In genomic region chr15:98658831-98659699, GRCh38 we compare ENCODE assay signal across 1 cellular context.
TF ChIP-seq lines count a peak whose summit lies in the region.

No MANE protein-coding gene starts in this region.

TF ChIP-seq in HEK293, 187 proteins besides CTCF, POLR2A, EP300 and RAD21 (continued from another document):
- TF ChIP-seq YY1 (tag by site-specific recombination; IDR thresholded peaks at IDR 0.05) (no peak), ZNF701 (tag by site-specific recombination; IDR thresholded peaks at IDR 0.05) (no peak), ZNF791 (tag by site-specific recombination; IDR thresholded peaks at IDR 0.05) (no peak), ZSCAN4 (tag by site-specific recombination; IDR thresholded peaks at IDR 0.05) (no peak), ZEB2 (tag by site-specific recombination; IDR thresholded peaks at IDR 0.05) (peak; percentile 73), KLF10 (tag by site-specific recombination; IDR thresholded peaks at IDR 0.05) (0 out of 2 replicates have a peak, but pooled peaks have one; percentile 23), ZNF747 (tag by site-specific recombination; IDR thresholded peaks at IDR 0.05) (no peak), ZNF654 (tag by site-specific recombination; IDR thresholded peaks at IDR 0.05; ENCODE audit: low read depth) (peak; percentile 67), PRDM1 (tag by site-specific recombination; IDR thresholded peaks at IDR 0.05) (no peak)
- TF ChIP-seq, protein P1, sequence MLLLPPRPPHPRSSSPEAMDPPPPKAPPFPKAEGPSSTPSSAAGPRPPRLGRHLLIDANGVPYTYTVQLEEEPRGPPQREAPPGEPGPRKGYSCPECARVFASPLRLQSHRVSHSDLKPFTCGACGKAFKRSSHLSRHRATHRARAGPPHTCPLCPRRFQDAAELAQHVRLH (tag by site-specific recombination; IDR thresholded peaks at IDR 0.05): no peak
- TF ChIP-seq, protein P2, sequence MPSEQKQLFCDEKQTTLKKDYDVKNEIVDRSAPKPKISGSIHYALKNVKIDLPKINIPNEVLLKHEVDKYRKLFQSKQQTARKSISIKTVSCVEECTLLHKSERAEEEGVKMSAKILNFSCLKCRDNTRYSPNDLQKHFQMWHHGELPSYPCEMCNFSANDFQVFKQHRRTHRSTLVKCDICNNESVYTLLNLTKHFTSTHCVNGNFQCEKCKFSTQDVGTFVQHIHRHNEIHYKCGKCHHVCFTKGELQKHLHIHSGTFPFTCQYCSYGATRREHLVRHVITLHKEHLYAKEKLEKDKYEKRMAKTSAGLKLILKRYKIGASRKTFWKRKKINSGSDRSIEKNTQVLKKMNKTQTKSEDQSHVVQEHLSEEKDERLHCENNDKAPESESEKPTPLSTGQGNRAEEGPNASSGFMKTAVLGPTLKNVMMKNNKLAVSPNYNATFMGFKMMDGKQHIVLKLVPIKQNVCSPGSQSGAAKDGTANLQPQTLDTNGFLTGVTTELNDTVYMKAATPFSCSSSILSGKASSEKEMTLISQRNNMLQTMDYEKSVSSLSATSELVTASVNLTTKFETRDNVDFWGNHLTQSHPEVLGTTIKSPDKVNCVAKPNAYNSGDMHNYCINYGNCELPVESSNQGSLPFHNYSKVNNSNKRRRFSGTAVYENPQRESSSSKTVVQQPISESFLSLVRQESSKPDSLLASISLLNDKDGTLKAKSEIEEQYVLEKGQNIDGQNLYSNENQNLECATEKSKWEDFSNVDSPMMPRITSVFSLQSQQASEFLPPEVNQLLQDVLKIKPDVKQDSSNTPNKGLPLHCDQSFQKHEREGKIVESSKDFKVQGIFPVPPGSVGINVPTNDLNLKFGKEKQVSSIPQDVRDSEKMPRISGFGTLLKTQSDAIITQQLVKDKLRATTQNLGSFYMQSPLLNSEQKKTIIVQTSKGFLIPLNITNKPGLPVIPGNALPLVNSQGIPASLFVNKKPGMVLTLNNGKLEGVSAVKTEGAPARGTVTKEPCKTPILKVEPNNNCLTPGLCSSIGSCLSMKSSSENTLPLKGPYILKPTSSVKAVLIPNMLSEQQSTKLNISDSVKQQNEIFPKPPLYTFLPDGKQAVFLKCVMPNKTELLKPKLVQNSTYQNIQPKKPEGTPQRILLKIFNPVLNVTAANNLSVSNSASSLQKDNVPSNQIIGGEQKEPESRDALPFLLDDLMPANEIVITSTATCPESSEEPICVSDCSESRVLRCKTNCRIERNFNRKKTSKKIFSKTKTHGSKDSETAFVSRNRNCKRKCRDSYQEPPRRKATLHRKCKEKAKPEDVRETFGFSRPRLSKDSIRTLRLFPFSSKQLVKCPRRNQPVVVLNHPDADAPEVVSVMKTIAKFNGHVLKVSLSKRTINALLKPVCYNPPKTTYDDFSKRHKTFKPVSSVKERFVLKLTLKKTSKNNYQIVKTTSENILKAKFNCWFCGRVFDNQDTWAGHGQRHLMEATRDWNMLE (tag by site-specific recombination; conservative IDR thresholded peaks at IDR 0.05; ENCODE audit: low read depth): no peak
- TF ChIP-seq, protein P3, sequence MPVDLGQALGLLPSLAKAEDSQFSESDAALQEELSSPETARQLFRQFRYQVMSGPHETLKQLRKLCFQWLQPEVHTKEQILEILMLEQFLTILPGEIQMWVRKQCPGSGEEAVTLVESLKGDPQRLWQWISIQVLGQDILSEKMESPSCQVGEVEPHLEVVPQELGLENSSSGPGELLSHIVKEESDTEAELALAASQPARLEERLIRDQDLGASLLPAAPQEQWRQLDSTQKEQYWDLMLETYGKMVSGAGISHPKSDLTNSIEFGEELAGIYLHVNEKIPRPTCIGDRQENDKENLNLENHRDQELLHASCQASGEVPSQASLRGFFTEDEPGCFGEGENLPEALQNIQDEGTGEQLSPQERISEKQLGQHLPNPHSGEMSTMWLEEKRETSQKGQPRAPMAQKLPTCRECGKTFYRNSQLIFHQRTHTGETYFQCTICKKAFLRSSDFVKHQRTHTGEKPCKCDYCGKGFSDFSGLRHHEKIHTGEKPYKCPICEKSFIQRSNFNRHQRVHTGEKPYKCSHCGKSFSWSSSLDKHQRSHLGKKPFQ (tag by site-specific recombination; IDR thresholded peaks at IDR 0.05): peak; percentile 87
TF ChIP-seq in HEK293: peak in this region for 9.
